In genomic region chr6:125201961-125202729, GRCh38 we compare ENCODE assay signal across 9 cellular contexts. TPM values are rescaled to one million over a fixed set of nuclear protein-coding genes. Genes with fewer than 3 reads are reported as not detected.
DNase-seq lines count a peak whose midpoint lies in the region; ATAC-seq, FAIRE-seq and TF ChIP-seq lines count a peak whose summit lies in the region.
"Had no signal": no experiment of that assay in that cellular context is flagged by ENCODE, and none has a peak within 500 bp of the region (broad histone marks: within the 10 kb centered on the region; RNA-seq: fewer than 3 reads in every experiment).

No MANE protein-coding gene starts in this region.

- no peak for FAIRE-seq in kidney (lab: Jason Lieb, UNC)

- H3K9ac ChIP-seq in kidney (ENCODE audit: low read length in 2 of 2), result no peak overlapping the region

- no peak overlapping the region for H3K4me3 Mint-ChIP-seq in activated T-cell treated with anti-CD3 and anti-CD28 coated beads, Interleukin-2, amount 50 U/mL, for 4 hours

- H3K4me3 ChIP-seq in AG10803 (ENCODE audit: low read length) (no peak overlapping the region), kidney (ENCODE audit: low read length in 2 of 2) (no peak overlapping the region)

- H3K9me3 ChIP-seq in kidney (ENCODE audit: control insufficient read depth in 1 of 2, low read length in 2 of 2), result no peaks in the 10 kb centered on the region

- H3K4me1 Mint-ChIP-seq in activated T-cell treated with anti-CD3 and anti-CD28 coated beads, Interleukin-2, amount 50 U/mL, for 4 hours (ENCODE audit: low read depth), result no peaks in the 10 kb centered on the region

- H3K9me3 Mint-ChIP-seq in activated T-cell treated with anti-CD3 and anti-CD28 coated beads, Interleukin-2, amount 50 U/mL, for 4 hours, result no peaks in the 10 kb centered on the region

- peaks cover 7% of the 10 kb centered on the region for H3K27me3 Mint-ChIP-seq in activated T-cell treated with anti-CD3 and anti-CD28 coated beads, Interleukin-2, amount 50 U/mL, for 4 hours (ENCODE audit: low read depth)

- no peak for ATAC-seq in activated T-cell treated with anti-CD3 and anti-CD28 coated beads, Interleukin-2, amount 50 U/mL, for 4 hours

- no peaks in the 10 kb centered on the region for H3K36me3 Mint-ChIP-seq in activated T-cell treated with anti-CD3 and anti-CD28 coated beads, Interleukin-2, amount 50 U/mL, for 4 hours (ENCODE audit: insufficient read depth)

- intact Hi-C loops in kidney (cut with DNase I), result no loop called here

- no peaks in the 10 kb centered on the region for H3K36me3 ChIP-seq in kidney (ENCODE audit: control insufficient read depth in 1 of 2, insufficient read depth in 2 of 2, low read length in 2 of 2)
- H3K36me3 ChIP-seq: WERI-Rb-1 had no signal

- peak; percentile 80 for DNase-seq in AG10803 (ENCODE audit: low read depth)
- DNase-seq in NCI-H2029 (lab: John Stamatoyannopoulos, UW), result peak; percentile 22
- peak; percentile 90 for DNase-seq in dedifferentiated amniotic fluid mesenchymal stem cell (ENCODE audit: extremely low spot score)
- peak; percentile 53 for DNase-seq in myocyte (ENCODE audit: low read depth)
- no peak for DNase-seq in stimulated activated CD4-positive, alpha-beta T cell treated with anti-CD3 and anti-CD28 coated beads, Interleukin-4, amount 100 ng/mL, for 4 hours
- DNase-seq in activated CD4-positive, alpha-beta T cell treated with anti-CD3 and anti-CD28 coated beads, Interleukin-2, amount 50 U/mL, for 1 hour, result no peak
- no peak for DNase-seq in kidney
- no peak for DNase-seq in activated T-cell treated with anti-CD3 and anti-CD28 coated beads, Interleukin-2, amount 50 U/mL, for 4 hours
- DNase-seq: WERI-Rb-1 had no signal

- TF ChIP-seq CTCF in AG10803 (conservative IDR thresholded peaks at IDR 0.05; ENCODE audit: low read length) (no peak), kidney (IDR thresholded peaks at IDR 0.05; ENCODE audit: borderline replicate concordance, extremely low read depth, insufficient read depth) (no peak)

- H3K27ac ChIP-seq in kidney (ENCODE audit: low read depth in 2 of 2, low read length in 2 of 2), result no peak overlapping the region
- H3K27ac ChIP-seq: WERI-Rb-1 had no signal

- H3K4me1 ChIP-seq in kidney (ENCODE audit: control insufficient read depth in 1 of 2, insufficient read depth in 1 of 2, low read depth in 1 of 2, low read length in 2 of 2), result peaks cover 13 to 23% of the 10 kb centered on the region in 2 donors

RNA-seq across cellular contexts. Expression of gene TPD52L1, which starts 48.6 kb away (rescaled TPM):
- 55.3 and 97.1 TPM in 2 replicates for total RNA-seq in myocyte
- polyA plus RNA-seq in myocyte (2012), result 36.8 TPM
- total RNA-seq in kidney, result 69.1 TPM
- polyA plus RNA-seq in kidney (ENCODE audit: insufficient read depth, low read depth, low replicate concordance), result 91.1 TPM
- under 1 TPM; 0.65 to 0.79 (median 0.66) TPM for total RNA-seq in activated T-cell treated with anti-CD3 and anti-CD28 coated beads, Interleukin-2, amount 50 U/mL, for 4 hours

Comparison
In these comparisons a context has a peak if more than half of its experiments do, and no peak if none do; other contexts are left out.
1. DNase-seq: peak in AG10803 (single experiment), NCI-H2029 (single experiment), dedifferentiated amniotic fluid mesenchymal stem cell (single experiment) and myocyte (single experiment); none in stimulated activated CD4-positive, alpha-beta T cell treated with anti-CD3 and anti-CD28 coated beads, Interleukin-4, amount 100 ng/mL, for 4 hours (0 of 2), activated CD4-positive, alpha-beta T cell treated with anti-CD3 and anti-CD28 coated beads, Interleukin-2, amount 50 U/mL, for 1 hour (single experiment), kidney (single experiment) and activated T-cell treated with anti-CD3 and anti-CD28 coated beads, Interleukin-2, amount 50 U/mL, for 4 hours (single experiment).
2. RNA of gene TPD52L1, which starts 48.6 kb away (total RNA-seq): 69.1 TPM in kidney (single experiment) and 55.3 to 97.1 TPM in myocyte; 0.65 to 0.79 TPM in activated T-cell treated with anti-CD3 and anti-CD28 coated beads, Interleukin-2, amount 50 U/mL, for 4 hours; every median in the first group is over 10 times any median in the second.